Comparison of ENCODE assay signal across 9 cellular contexts in genomic region chr14:103055693-103056092, GRCh38. TPM values are rescaled to one million over a fixed set of nuclear protein-coding genes. Genes with fewer than 3 reads are reported as not detected.
DNase-seq lines count a peak whose midpoint lies in the region; ATAC-seq and TF ChIP-seq lines count a peak whose summit lies in the region.
"Had no signal": no experiment of that assay in that cellular context is flagged by ENCODE, and none has a peak within 500 bp of the region (broad histone marks: within the 10 kb centered on the region; RNA-seq: fewer than 3 reads in every experiment).

No MANE protein-coding gene starts in this region.

- ATAC-seq in left lung = no peak

- no peaks in the 10 kb centered on the region for H3K36me3 Mint-ChIP-seq in activated CD4-positive, alpha-beta T cell treated with anti-CD3 and anti-CD28 coated beads, Interleukin-2, amount 10 ng/mL, durations not matched to agents 24 days and 14 days (ENCODE audit: low read depth)

- peaks cover 52% of the 10 kb centered on the region for H3K27me3 Mint-ChIP-seq in activated CD4-positive, alpha-beta T cell treated with anti-CD3 and anti-CD28 coated beads, Interleukin-2, amount 10 ng/mL, durations not matched to agents 24 days and 14 days

- H3K4me1 ChIP-seq in left lung (peaks cover 4 to 37% of the 10 kb centered on the region in 2 donors), stomach (peaks cover 35 to 77% (median 61%) of the 10 kb centered on the region in 4 donors)

- H3K9me3 ChIP-seq in left lung (no peaks in the 10 kb centered on the region), stomach (no peaks in the 10 kb centered on the region)

- no peaks in the 10 kb centered on the region for H3K36me3 ChIP-seq in left lung
- H3K36me3 ChIP-seq in stomach = no peaks in the 10 kb centered on the region

- peaks cover 4% of the 10 kb centered on the region for H3K4me1 Mint-ChIP-seq in activated CD4-positive, alpha-beta T cell treated with anti-CD3 and anti-CD28 coated beads, Interleukin-2, amount 10 ng/mL, durations not matched to agents 24 days and 14 days

- TF ChIP-seq CTCF in astrocyte of the cerebellum (IDR thresholded peaks at IDR 0.05; ENCODE audit: low read depth, low read length, missing control alignments) (no peak), left lung (IDR thresholded peaks at IDR 0.05) (no peak), stomach (IDR thresholded peaks at IDR 0.05) (no peak)

- H3K4me3 ChIP-seq in astrocyte of the cerebellum (ENCODE audit: low read depth, low read length) (peak overlapping the region; percentile 70), left lung (peak overlapping the region; percentile 88 to 93), stomach (peak overlapping the region; percentile 87 to 96 (median 95))

- H3K9me3 Mint-ChIP-seq in activated CD4-positive, alpha-beta T cell treated with anti-CD3 and anti-CD28 coated beads, Interleukin-2, amount 10 ng/mL, durations not matched to agents 24 days and 14 days = no peaks in the 10 kb centered on the region

- peak overlapping the region; percentile 56 for H3K4me3 Mint-ChIP-seq in activated CD4-positive, alpha-beta T cell treated with anti-CD3 and anti-CD28 coated beads, Interleukin-2, amount 10 ng/mL, durations not matched to agents 24 days and 14 days

- in situ Hi-C loops in astrocyte of the cerebellum (cut with HindIII; ENCODE audit: low sequenced_read_pairs) = no loop called here

- H3K27me3 ChIP-seq in left lung (peaks cover 0 to 55% of the 10 kb centered on the region in 2 donors), stomach (peaks cover 0 to 9% (median 0%) of the 10 kb centered on the region in 3 donors)

- no peak for TF ChIP-seq EP300 in stomach (IDR thresholded peaks at IDR 0.05)

- DNase-seq in activated CD4-positive, alpha-beta T cell treated with anti-CD3 and anti-CD28 coated beads, Interleukin-2, amount 10 ng/mL, durations not matched to agents 24 days and 14 days = no peak
- no peak for DNase-seq in activated CD4-positive, alpha-beta T cell treated with anti-CD3 and anti-CD28 coated beads, Interleukin-2, amount 50 U/mL, for 1 hour
- DNase-seq in astrocyte of the cerebellum (ENCODE audit: low read depth) (no peak), left lung (no peak), stomach (no peak), MV-4-11 (lab: John Stamatoyannopoulos, UW) (no peak), SIG-M5 treated with dmso at 0.1 percent for 504 hours (lab: John Stamatoyannopoulos, UW; ENCODE audit: unreplicated experiment) (no peak)
- DNase-seq in activated CD8-positive, alpha-beta memory T cell treated with anti-CD3 and anti-CD28 coated beads, Interleukin-2, amount 50 U/mL, for 48 hours = no peak
- DNase-seq: AML-193 had no signal

- no peak for TF ChIP-seq POLR2A in stomach (IDR thresholded peaks at IDR 0.05)

- peak overlapping the region; percentile 45 to 86 for H3K27ac ChIP-seq in left lung
- H3K27ac ChIP-seq in stomach = peak overlapping the region; percentile 42 to 96 (median 95)

- WGBS in stomach, 5 donors = 21 to 43% (median 36%) methylated on average over 8 of the region's 8 CpGs

- H3K27ac Mint-ChIP-seq in activated CD4-positive, alpha-beta T cell treated with anti-CD3 and anti-CD28 coated beads, Interleukin-2, amount 10 ng/mL, durations not matched to agents 24 days and 14 days = no peak overlapping the region

- intact Hi-C loops in activated CD4-positive, alpha-beta T cell treated with anti-CD3 and anti-CD28 coated beads, Interleukin-2, amount 10 ng/mL, durations not matched to agents 24 days and 14 days (cut with micrococcal nuclease) = no loop called here
- intact Hi-C loops in left lung (cut with DNase I) = no loop called here
- intact Hi-C loops in stomach (cut with DNase I; ENCODE audit: low total_unique reads) = no loop called here

RNA-seq across cellular contexts. Expression of gene CDC42BPB, which starts 1.7 kb away (rescaled TPM):
- total RNA-seq in activated CD4-positive, alpha-beta T cell treated with anti-CD3 and anti-CD28 coated beads, Interleukin-2, amount 10 ng/mL, durations not matched to agents 24 days and 14 days = 1.5 and 1.7 TPM in 2 replicates
- 10 to 100 TPM; 79.8 to 79.9 TPM for total RNA-seq in left lung
- total RNA-seq in stomach = 100 to 1,000 TPM in 4 of 5 donors, 10 to 100 TPM in 1; 85.2 to 400 (median 191) TPM
- polyA plus RNA-seq in stomach = 10 to 100 TPM; 16.3 to 23.7 (median 20.6) TPM

RNA-seq across cellular contexts. Expression of gene LBHD2, which starts 28.3 kb away (rescaled TPM):
- not detected in 2 replicates for total RNA-seq in activated CD4-positive, alpha-beta T cell treated with anti-CD3 and anti-CD28 coated beads, Interleukin-2, amount 10 ng/mL, durations not matched to agents 24 days and 14 days
- not detected for total RNA-seq in left lung
- not detected for total RNA-seq in stomach
- polyA plus RNA-seq in stomach = not detected

RNA-seq across cellular contexts. Expression of gene EXOC3L4, which starts 38.8 kb away (rescaled TPM):
- not detected in 2 replicates for total RNA-seq in activated CD4-positive, alpha-beta T cell treated with anti-CD3 and anti-CD28 coated beads, Interleukin-2, amount 10 ng/mL, durations not matched to agents 24 days and 14 days
- total RNA-seq in left lung = 1 to 10 TPM; 3.0 to 4.0 TPM
- total RNA-seq in stomach = 10 to 100 TPM in 3 of 5 donors, 1 to 10 TPM in 2; 1.3 to 82.8 (median 38.5) TPM
- polyA plus RNA-seq in stomach = 10 to 100 TPM in 2 of 3 donors, 1 to 10 TPM in 1; 9.9 to 21.6 (median 10.8) TPM

Comparison
In these comparisons a context has a peak if more than half of its experiments do, and no peak if none do; other contexts are left out.
1. RNA of gene CDC42BPB, which starts 1.7 kb away (total RNA-seq): 85.2 to 400 TPM in stomach and 79.8 to 79.9 TPM in left lung; 1.5 to 1.7 TPM in activated CD4-positive, alpha-beta T cell treated with anti-CD3 and anti-CD28 coated beads, Interleukin-2, amount 10 ng/mL, durations not matched to agents 24 days and 14 days; every median in the first group is over 10 times any median in the second.
2. Peak in every context shown above with its lines, with median percentiles within 50 percentile points of each other: H3K4me3 ChIP-seq.